Comparison of ENCODE assay signal across 20 cellular contexts in the genomic region with DNA sequence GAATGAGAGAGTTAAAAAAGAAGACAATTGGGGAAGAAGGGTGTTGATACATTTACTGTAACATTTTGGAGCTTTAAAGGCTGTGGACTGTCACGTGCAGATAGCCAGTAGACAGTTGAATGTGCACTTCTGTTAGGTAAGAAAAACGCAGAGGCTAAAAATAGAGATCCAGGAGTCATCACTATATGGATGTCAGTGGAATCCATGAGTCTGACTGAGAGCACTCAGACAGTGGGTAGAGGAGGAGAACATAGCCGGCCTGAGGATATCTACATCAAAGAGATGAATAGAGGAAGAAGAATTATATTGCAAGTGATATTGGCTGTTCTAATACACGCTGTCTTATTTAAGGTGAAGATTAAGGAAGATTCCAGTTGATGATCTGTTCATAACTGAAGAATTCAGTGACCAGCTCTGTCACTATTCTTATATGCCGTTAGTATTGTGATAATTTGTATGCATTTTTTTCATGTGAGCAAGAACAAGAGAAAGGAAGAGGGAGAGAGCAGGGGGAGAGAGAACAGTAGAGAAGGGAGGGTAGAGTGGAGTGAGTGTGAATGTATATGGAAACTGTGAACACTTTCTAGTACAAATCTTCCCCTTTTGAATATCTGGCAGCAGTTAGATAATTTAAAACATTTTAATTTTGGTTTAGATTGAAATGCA.
A peak's percentile ranks its signal among the peaks of the same experiment; 100 is the strongest.
DNase-seq lines count a peak whose midpoint lies in the region; ATAC-seq and TF ChIP-seq lines count a peak whose summit lies in the region.
"Had no signal": no experiment of that assay in that cellular context is flagged by ENCODE, and none has a peak within 500 bp of the region (broad histone marks: within the 10 kb centered on the region; RNA-seq: fewer than 3 reads in every experiment).

No MANE protein-coding gene starts in this region.

- CTCF ChIA-PET in SK-N-SH (lab: Yijun Ruan, JAX): interaction anchor here (1.3 kb wide), 1 partner anchor 16 kb away, joined by 3 read pairs; no protein-coding TSS in a partner anchor

- H3K4me1 ChIP-seq in SK-N-SH (ENCODE audit: control insufficient read depth in 1 of 2, insufficient read depth in 2 of 2, low read depth in 1 of 2, low read length in 1 of 2): peaks cover 16 to 48% of the 10 kb centered on the region in 2 experiments
- H3K4me1 ChIP-seq in testis: peaks cover 6% of the 10 kb centered on the region
- no peaks in the 10 kb centered on the region for H3K4me1 ChIP-seq in mesendoderm (ENCODE audit: control insufficient read depth, low read depth, low read length)
- H3K4me1 ChIP-seq: HAP-1, Peyer's patch had no signal

- H4K8ac ChIP-seq in mesendoderm (ENCODE audit: low read depth, low read length): no peak overlapping the region

- no peak overlapping the region for H3K4me3 Mint-ChIP-seq in activated T-cell treated with anti-CD3 and anti-CD28 coated beads, Interleukin-2, amount 50 U/mL, for 72 hours

- no peaks in the 10 kb centered on the region for H3K79me2 ChIP-seq in SK-N-SH (ENCODE audit: insufficient read depth)
- H3K79me2 ChIP-seq in mesendoderm (ENCODE audit: control insufficient read depth, insufficient read depth, low read length): no peaks in the 10 kb centered on the region

- 0 out of 4 replicates have a peak, but pooled peaks of 1 of the 2 experiments have one; percentile 14 for TF ChIP-seq EP300 in SK-N-SH (IDR thresholded peaks at IDR 0.05; ENCODE audit: borderline replicate concordance in 1 of 2, low read depth in 1 of 2, low read length in 1 of 2)

- peaks cover 8% of the 10 kb centered on the region for H3K4me1 Mint-ChIP-seq in activated T-cell treated with anti-CD3 and anti-CD28 coated beads, Interleukin-2, amount 50 U/mL, for 72 hours (ENCODE audit: low read depth)

- no peaks in the 10 kb centered on the region for H3K79me1 ChIP-seq in mesendoderm (ENCODE audit: low read length)

- no peak overlapping the region for H4K5ac ChIP-seq in mesendoderm (ENCODE audit: low read length)

- H3K9ac ChIP-seq in SK-N-SH: peak overlapping the region; percentile 30; the same call in 1 of the 2 replicates
- H3K9ac ChIP-seq in mesendoderm (ENCODE audit: low read length): no peak overlapping the region

- H3K27ac ChIP-seq in SK-N-SH (ENCODE audit: low read depth in 2 of 2, low read length in 1 of 2): peak overlapping the region; percentile 37 to 69
- H3K27ac ChIP-seq in testis: peak overlapping the region in 1 of 2 donors; percentile 19
- no peak overlapping the region for H3K27ac ChIP-seq in mesendoderm (ENCODE audit: low read depth, low read length)
- H3K27ac ChIP-seq: Peyer's patch, SK-N-MC had no signal

- H3K4ac ChIP-seq in mesendoderm (ENCODE audit: low read depth, low read length): no peak overlapping the region

- peak overlapping the region in 1 of 2 experiments; percentile 35; a peak in 2 of 4 replicates for H3K4me3 ChIP-seq in SK-N-SH (ENCODE audit: low read depth in 2 of 2, low read length in 1 of 2)
- H3K4me3 ChIP-seq in testis: no peak overlapping the region
- H3K4me3 ChIP-seq in mesendoderm (ENCODE audit: low read length): no peak overlapping the region
- H3K4me3 ChIP-seq: HAP-1, Peyer's patch, SK-N-MC had no signal

- no peak overlapping the region for H3K23ac ChIP-seq in mesendoderm (ENCODE audit: low read length)

- POLR2A ChIA-PET in SK-N-SH (lab: Yijun Ruan, JAX): no interaction called here

- H2BK120ac ChIP-seq in mesendoderm (ENCODE audit: low read depth, low read length): no peak overlapping the region

- H3K56ac ChIP-seq in mesendoderm (ENCODE audit: low read length): no peak overlapping the region

- no peak overlapping the region for H3K27ac Mint-ChIP-seq in activated T-cell treated with anti-CD3 and anti-CD28 coated beads, Interleukin-2, amount 50 U/mL, for 72 hours

- no peaks in the 10 kb centered on the region for H3K36me3 Mint-ChIP-seq in activated T-cell treated with anti-CD3 and anti-CD28 coated beads, Interleukin-2, amount 50 U/mL, for 72 hours (ENCODE audit: insufficient read depth in 2 of 2)

- H3K4me2 ChIP-seq in SK-N-SH (peak overlapping the region; percentile 59), mesendoderm (ENCODE audit: low read length) (no peak overlapping the region)

- peaks cover 8% of the 10 kb centered on the region for H3F3A ChIP-seq in SK-N-SH (replicated peaks; ENCODE audit: insufficient read depth)

- intact Hi-C loops in testis (cut with DNase I; ENCODE audit: low total_unique reads): no loop called here

- H3K9me2 ChIP-seq in SK-N-SH: no peaks in the 10 kb centered on the region

- H3K27me3 Mint-ChIP-seq in activated T-cell treated with anti-CD3 and anti-CD28 coated beads, Interleukin-2, amount 50 U/mL, for 72 hours (ENCODE audit: low read depth): no peaks in the 10 kb centered on the region

- H3K9me3 Mint-ChIP-seq in activated T-cell treated with anti-CD3 and anti-CD28 coated beads, Interleukin-2, amount 50 U/mL, for 72 hours: no peaks in the 10 kb centered on the region

- TF ChIP-seq POLR2A in testis (IDR thresholded peaks at IDR 0.05): no peak

- no peak overlapping the region for H3K18ac ChIP-seq in mesendoderm (ENCODE audit: low read length)

- 25% methylated on average over 5 of the region's 5 CpGs for WGBS in SK-N-SH (ENCODE audit: low lambda C conversion rate)
- WGBS in testis, 2 donors: 54 to 63% methylated on average over 5 of the region's 5 CpGs
- WGBS in mesendoderm (ENCODE audit: extremely low coverage, insufficient coverage, low lambda C conversion rate): no CpG with 5 or more reads among the region's 5 CpGs

- peak overlapping the region; percentile 62; the same call in 1 of the 2 replicates for H2AFZ ChIP-seq in SK-N-SH (ENCODE audit: low read depth)

- H3K36me3 ChIP-seq in SK-N-SH (replicated peaks in 1 of 2; ENCODE audit: control insufficient read depth in 1 of 2, insufficient read depth in 2 of 2, low read length in 1 of 2) (peaks cover 0 to 3% of the 10 kb centered on the region in 2 experiments), testis (ENCODE audit: low read depth, missing control alignments) (no peaks in the 10 kb centered on the region), mesendoderm (ENCODE audit: control insufficient read depth, insufficient read depth, low read length) (no peaks in the 10 kb centered on the region)
- H3K36me3 ChIP-seq: HAP-1, Peyer's patch had no signal

- ATAC-seq in activated T-cell treated with anti-CD3 and anti-CD28 coated beads, Interleukin-2, amount 50 U/mL, for 72 hours (replicated peaks in 1 of 2): peak; percentile 11 to 25

- no peak for DNase-seq in activated T-cell treated with anti-CD3 and anti-CD28 coated beads, Interleukin-2, amount 50 U/mL, for 72 hours
- DNase-seq in activated T-cell treated with anti-CD3 and anti-CD28 coated beads, Interleukin-2, amount 50 U/mL, for 1 hour: no peak
- DNase-seq in ELR (ENCODE audit: low read depth) (peak; percentile 58), SK-N-SH (no peak), testis (peak; percentile 43), mesendoderm (no peak)
- DNase-seq in activated CD8-positive, alpha-beta memory T cell treated with anti-CD3 and anti-CD28 coated beads for 24 hours: no peak
- DNase-seq: GOT3, NCI-H1092, NCI-H1436, NCI-H187, NCI-H2081 treated with DMSO at 0.1 percent for 48 hours, NCI-H2171, NCI-H226, NCI-H510A, NCI-H69, Peyer's patch, SHP77 treated with DMSO at 0.1 percent for 48 hours had no signal

- H3K27me3 ChIP-seq in SK-N-SH (ENCODE audit: insufficient read depth) (no peaks in the 10 kb centered on the region), testis (no peaks in the 10 kb centered on the region), mesendoderm (ENCODE audit: insufficient read depth, low read length, poor library complexity) (no peaks in the 10 kb centered on the region)
- H3K27me3 ChIP-seq: Peyer's patch had no signal

- H3K9me3 ChIP-seq in SK-N-SH (no peaks in the 10 kb centered on the region), testis (no peaks in the 10 kb centered on the region)
- H3K9me3 ChIP-seq: HAP-1, Peyer's patch had no signal

- no peaks in the 10 kb centered on the region for H4K20me1 ChIP-seq in SK-N-SH (ENCODE audit: insufficient read depth)

- H2AK5ac ChIP-seq in mesendoderm (ENCODE audit: low read length): no peak overlapping the region

- H2BK15ac ChIP-seq in mesendoderm (replicated peaks; ENCODE audit: low read depth): no peak overlapping the region

- no peak for TF ChIP-seq RAD21 in SK-N-SH (IDR thresholded peaks at IDR 0.05; ENCODE audit: low read length)

- TF ChIP-seq CTCF in SK-N-SH (IDR thresholded peaks at IDR 0.05): no peak
- no peak for TF ChIP-seq CTCF in testis (IDR thresholded peaks at IDR 0.05)

- no peak overlapping the region for H2BK5ac ChIP-seq in mesendoderm (ENCODE audit: low read length)

TF ChIP-seq in SK-N-SH, 30 proteins besides CTCF, POLR2A, EP300 and RAD21:
- TF ChIP-seq FOSL2 (IDR thresholded peaks at IDR 0.05; ENCODE audit: borderline replicate concordance, low read depth) (peak; percentile 16; the same call in 1 of the 2 replicates), TCF12 (IDR thresholded peaks at IDR 0.05) (peak; percentile 4; the same call in 1 of the 2 replicates), MEF2A (IDR thresholded peaks at IDR 0.05; ENCODE audit: borderline replicate concordance, low read depth) (peak; percentile 58), ZBTB33 (IDR thresholded peaks at IDR 0.05; ENCODE audit: borderline replicate concordance, low read depth) (no peak)

Comparison
In these comparisons a context has a peak if more than half of its experiments do, and no peak if none do; other contexts are left out.
1. DNase-seq: peak in ELR (single experiment) and testis (single experiment); none in activated T-cell treated with anti-CD3 and anti-CD28 coated beads, Interleukin-2, amount 50 U/mL, for 72 hours (0 of 2), activated T-cell treated with anti-CD3 and anti-CD28 coated beads, Interleukin-2, amount 50 U/mL, for 1 hour (single experiment), SK-N-SH (single experiment), activated CD8-positive, alpha-beta memory T cell treated with anti-CD3 and anti-CD28 coated beads for 24 hours (single experiment) and mesendoderm (single experiment).